8 cellular contexts compared by ENCODE assay signal in genomic region chr1:156751724-156752481, GRCh38. TPM values are rescaled to one million over a fixed set of nuclear protein-coding genes. Genes with fewer than 3 reads are reported as not detected.
A peak's percentile ranks its signal among the peaks of the same experiment; 100 is the strongest.
DNase-seq lines count a peak whose midpoint lies in the region; ATAC-seq and TF ChIP-seq lines count a peak whose summit lies in the region.

No MANE protein-coding gene starts in this region.

- H3K4me3 ChIP-seq in BLaER1 (peak overlapping the region; percentile 84), liver (ENCODE audit: low read depth in 1 of 3, low read length in 3 of 3) (peak overlapping the region; percentile 84 to 92 (median 91))

- WGBS in liver = under 1% methylated on average over 70 of the region's 70 CpGs

- H3K9ac ChIP-seq in BLaER1 (peak overlapping the region; percentile 100), liver (ENCODE audit: low read depth in 1 of 2, low read length in 2 of 2) (peak overlapping the region; percentile 66 to 77)

- TF ChIP-seq RAD21 in liver (IDR thresholded peaks at IDR 0.05) = peak in 1 of 2 donors; percentile 36

- H3K27me3 ChIP-seq in BLaER1 = no peaks in the 10 kb centered on the region
- no peaks in the 10 kb centered on the region for H3K27me3 ChIP-seq in liver (ENCODE audit: control insufficient read depth in 4 of 4, insufficient read depth in 4 of 4, low read length in 3 of 4)

- TF ChIP-seq CTCF in liver (IDR thresholded peaks at IDR 0.05; ENCODE audit: low read depth, low read length, missing input control) = peak; percentile 3

- H3K4me2 ChIP-seq in BLaER1 = peak overlapping the region; percentile 94

- peak; percentile 67 for ATAC-seq in GM19328 (IDR thresholded peaks at IDR 0.05; ENCODE audit: unreplicated experiment)
- ATAC-seq in HG03565 (IDR thresholded peaks at IDR 0.05; ENCODE audit: unreplicated experiment) = peak; percentile 61

- peaks cover 46% of the 10 kb centered on the region for H3K4me1 ChIP-seq in BLaER1
- peaks cover 6 to 47% (median 41%) of the 10 kb centered on the region in 4 donors for H3K4me1 ChIP-seq in liver (ENCODE audit: control insufficient read depth in 4 of 4, insufficient read depth in 4 of 4, low read length in 3 of 4)

- H3K27ac ChIP-seq in BLaER1 (peak overlapping the region; percentile 98), liver (ENCODE audit: low read depth in 1 of 2, low read length in 2 of 2) (peak overlapping the region; percentile 96 to 97)

- H3K9me3 ChIP-seq in BLaER1 (no peaks in the 10 kb centered on the region), liver (ENCODE audit: control insufficient read depth in 4 of 4, low read length in 3 of 4) (no peaks in the 10 kb centered on the region)

- H4K20me1 ChIP-seq in BLaER1 = peaks cover 11% of the 10 kb centered on the region

- peak; percentile 69 for DNase-seq in NCI-H748 treated with DMSO at 0.1 percent for 48 hours (lab: John Stamatoyannopoulos, UW)
- DNase-seq in activated CD4-positive, alpha-beta T cell treated with anti-CD3 and anti-CD28 coated beads, Interleukin-2, amount 50 U/mL, for 48 hours = peak; percentile 98
- peak; percentile 99 for DNase-seq in dermis blood vessel endothelial cell
- DNase-seq in stimulated activated CD4-positive, alpha-beta T cell treated with anti-CD3 and anti-CD28 coated beads, Interleukin-2, amount 100 ng/mL, for 48 hours = peak; percentile 93 to 94

- peaks cover 18% of the 10 kb centered on the region; the same call in 1 of the 2 replicates for H3K36me3 ChIP-seq in BLaER1
- no peaks in the 10 kb centered on the region for H3K36me3 ChIP-seq in liver (ENCODE audit: control insufficient read depth in 4 of 4, insufficient read depth in 3 of 4, low read depth in 1 of 4, low read length in 3 of 4)

TF ChIP-seq in liver, 16 proteins besides CTCF, POLR2A, EP300 and RAD21:
- TF ChIP-seq SP1 (IDR thresholded peaks at IDR 0.05) (peak; percentile 56), FOXA1 (IDR thresholded peaks at IDR 0.05) (no peak), FOXA2 (IDR thresholded peaks at IDR 0.05) (no peak), RXRA (IDR thresholded peaks at IDR 0.05) (no peak), GABPA (IDR thresholded peaks at IDR 0.05 in 1 of 2, conservative IDR thresholded peaks at IDR 0.05 in 1 of 2) (peak in 1 of 2 donors; percentile 77), ZBTB33 (IDR thresholded peaks at IDR 0.05) (no peak), ATF3 (IDR thresholded peaks at IDR 0.05) (no peak), JUND (IDR thresholded peaks at IDR 0.05) (no peak), EGR1 (IDR thresholded peaks at IDR 0.05; ENCODE audit: low read depth in 2 of 2) (peak in 1 of 2 donors; percentile 50), HNF4A (conservative IDR thresholded peaks at IDR 0.05) (peak; percentile 22 to 39), YY1 (IDR thresholded peaks at IDR 0.05) (peak; percentile 76), MAX (IDR thresholded peaks at IDR 0.05) (peak; percentile 69)
TF ChIP-seq in liver: peak in this region for 6.

RNA-seq across cellular contexts. Expression of gene HDGF, which starts 0.4 kb away (rescaled TPM):
- 149 and 294 TPM in 2 replicates for total RNA-seq in dermis blood vessel endothelial cell
- 100 to 1,000 TPM; 120 to 148 TPM for total RNA-seq in liver
- polyA plus RNA-seq in liver = 100 to 1,000 TPM in 1 of 2 donors, 10 to 100 TPM in 1; 41.7 to 119 TPM

RNA-seq across cellular contexts. Expression of gene MRPL24, which starts 11.0 kb away (rescaled TPM):
- total RNA-seq in dermis blood vessel endothelial cell = 31.0 and 34.7 TPM in 2 replicates
- 10 to 100 TPM; 26.2 to 47.4 TPM for total RNA-seq in liver
- 100 to 1,000 TPM in 1 of 2 donors, 10 to 100 TPM in 1; 74.8 to 123 TPM for polyA plus RNA-seq in liver

RNA-seq across cellular contexts. Expression of gene PRCC, which starts 15.4 kb away (rescaled TPM):
- total RNA-seq in dermis blood vessel endothelial cell = 12.3 and 15.6 TPM in 2 replicates
- 10 to 100 TPM in 1 of 2 donors, 1 to 10 TPM in 1; 8.8 to 10.7 TPM for total RNA-seq in liver
- polyA plus RNA-seq in liver = 10 to 100 TPM; 17.9 to 19.3 TPM

RNA-seq across cellular contexts. Expression of gene ISG20L2, which starts 23.3 kb away (rescaled TPM):
- total RNA-seq in dermis blood vessel endothelial cell (8.7 and 11.7 TPM in 2 replicates), liver (1 to 10 TPM; 5.6 to 7.5 TPM)
- polyA plus RNA-seq in liver = 1 to 10 TPM; 6.0 to 9.9 TPM

RNA-seq across cellular contexts. Expression of gene METTL25B, which starts 23.6 kb away (rescaled TPM):
- 11.8 and 13.3 TPM in 2 replicates for total RNA-seq in dermis blood vessel endothelial cell
- total RNA-seq in liver = 10 to 100 TPM in 1 of 2 donors, 1 to 10 TPM in 1; 6.9 to 13.5 TPM
- 10 to 100 TPM; 10.2 to 12.7 TPM for polyA plus RNA-seq in liver

Comparison
In these comparisons a context has a peak if more than half of its experiments do, and no peak if none do; other contexts are left out.
1. Peak in every context shown above with its lines: DNase-seq, ATAC-seq, H3K4me3 ChIP-seq and H3K27ac ChIP-seq.